In genomic region chr11:85809881-85810280, GRCh38 we compare ENCODE assay signal across 8 cellular contexts. TPM values are rescaled to one million over a fixed set of nuclear protein-coding genes. Genes with fewer than 3 reads are reported as not detected.
DNase-seq lines count a peak whose midpoint lies in the region; ATAC-seq and TF ChIP-seq lines count a peak whose summit lies in the region.

No MANE protein-coding gene starts in this region.

- peak overlapping the region; percentile 82 for H3K4me3 Mint-ChIP-seq in activated naive CD8-positive, alpha-beta T cell treated with anti-CD3 and anti-CD28 coated beads, Interleukin-2, amount 50 U/mL, for 24 hours
- peak overlapping the region; percentile 92 to 99 (median 94) for H3K4me3 Mint-ChIP-seq in immature natural killer cell
- peak overlapping the region; percentile 84 for H3K4me3 Mint-ChIP-seq in stimulated activated naive CD8-positive, alpha-beta T cell treated with anti-CD3 and anti-CD28 coated beads, Interleukin-15, Interleukin-2, amounts not matched to agents 100 ng/mL and 50 ng/mL, for 24 hours

- H3K27ac ChIP-seq in RWPE1, result no peak overlapping the region

- TF ChIP-seq CTCF in BJ (IDR thresholded peaks at IDR 0.05; ENCODE audit: insufficient read depth, low read depth, low read length) (peak; percentile 43), RWPE1 (conservative IDR thresholded peaks at IDR 0.05; ENCODE audit: low read depth) (no peak)

- H3K27ac Mint-ChIP-seq in activated naive CD8-positive, alpha-beta T cell treated with anti-CD3 and anti-CD28 coated beads, Interleukin-2, amount 50 U/mL, for 24 hours, result peak overlapping the region; percentile 56
- H3K27ac Mint-ChIP-seq in immature natural killer cell, result peak overlapping the region; percentile 89 to 99 (median 94)
- peak overlapping the region; percentile 38 for H3K27ac Mint-ChIP-seq in stimulated activated naive CD8-positive, alpha-beta T cell treated with anti-CD3 and anti-CD28 coated beads, Interleukin-15, Interleukin-2, amounts not matched to agents 100 ng/mL and 50 ng/mL, for 24 hours

- peak overlapping the region; percentile 55 for H3K4me3 ChIP-seq in BJ (ENCODE audit: low read depth, low read length)

- H3K4me1 Mint-ChIP-seq in activated naive CD8-positive, alpha-beta T cell treated with anti-CD3 and anti-CD28 coated beads, Interleukin-2, amount 50 U/mL, for 24 hours, result peaks cover 28% of the 10 kb centered on the region
- H3K4me1 Mint-ChIP-seq in immature natural killer cell, result peaks cover 53 to 59% of the 10 kb centered on the region in 2 donors
- H3K4me1 Mint-ChIP-seq in stimulated activated naive CD8-positive, alpha-beta T cell treated with anti-CD3 and anti-CD28 coated beads, Interleukin-15, Interleukin-2, amounts not matched to agents 100 ng/mL and 50 ng/mL, for 24 hours (ENCODE audit: low read depth), result peaks cover 29% of the 10 kb centered on the region

- POLR2A ChIA-PET in BJ (lab: Charles Lee), result no interaction called here
- POLR2A ChIA-PET in RWPE1 (lab: Yijun Ruan, JAX; ENCODE audit: low non-redundant PET), result no interaction called here

- no peaks in the 10 kb centered on the region for H3K9me3 Mint-ChIP-seq in activated naive CD8-positive, alpha-beta T cell treated with anti-CD3 and anti-CD28 coated beads, Interleukin-2, amount 50 U/mL, for 24 hours
- H3K9me3 Mint-ChIP-seq in immature natural killer cell, result no peaks in the 10 kb centered on the region
- no peaks in the 10 kb centered on the region for H3K9me3 Mint-ChIP-seq in stimulated activated naive CD8-positive, alpha-beta T cell treated with anti-CD3 and anti-CD28 coated beads, Interleukin-15, Interleukin-2, amounts not matched to agents 100 ng/mL and 50 ng/mL, for 24 hours

- peak; percentile 41 for ATAC-seq in activated naive CD8-positive, alpha-beta T cell treated with anti-CD3 and anti-CD28 coated beads, Interleukin-2, amount 50 U/mL, for 24 hours

- CTCF ChIA-PET in BJ (lab: Yijun Ruan, JAX) (interaction anchor here (0.7 to 1.7 kb wide), 7 partner anchors 13 to 115 kb away, joined by 3 to 4 read pairs (median 3); no protein-coding TSS in a partner anchor), RWPE1 (lab: Yijun Ruan, JAX) (interaction anchor here (0.6 kb wide), 1 partner anchor 145 kb away, joined by 4 read pairs; the partner anchor contains the start of gene CREBZF)

- no peak for DNase-seq in BJ (ENCODE audit: low read depth)
- DNase-seq in HuH-7.5 (ENCODE audit: low spot score), result peak; percentile 17
- DNase-seq in activated naive CD8-positive, alpha-beta T cell treated with anti-CD3 and anti-CD28 coated beads, Interleukin-2, amount 50 U/mL, for 24 hours, result peak; percentile 37
- DNase-seq in immature natural killer cell, result peak in 2 of 3 donors; percentile 20 to 35
- DNase-seq in RWPE1 (ENCODE audit: low spot score), result no peak
- DNase-seq in NCI-H2196 treated with DMSO at 0.1 percent for 48 hours (lab: John Stamatoyannopoulos, UW; ENCODE audit: unreplicated experiment), result no peak
- DNase-seq in SHP77 treated with DMSO at 0.1 percent for 48 hours (lab: John Stamatoyannopoulos, UW), result no peak

- H3K27me3 Mint-ChIP-seq in activated naive CD8-positive, alpha-beta T cell treated with anti-CD3 and anti-CD28 coated beads, Interleukin-2, amount 50 U/mL, for 24 hours, result peaks cover 7% of the 10 kb centered on the region
- H3K27me3 Mint-ChIP-seq in immature natural killer cell (ENCODE audit: low read depth in 3 of 3), result peaks cover 2 to 8% (median 7%) of the 10 kb centered on the region in 3 donors
- peaks cover 18% of the 10 kb centered on the region for H3K27me3 Mint-ChIP-seq in stimulated activated naive CD8-positive, alpha-beta T cell treated with anti-CD3 and anti-CD28 coated beads, Interleukin-15, Interleukin-2, amounts not matched to agents 100 ng/mL and 50 ng/mL, for 24 hours

- H3K36me3 ChIP-seq in BJ (ENCODE audit: control insufficient read depth, insufficient read depth, low read length), result no peaks in the 10 kb centered on the region

- H3K27me3 ChIP-seq in BJ (ENCODE audit: control insufficient read depth, insufficient read depth, low read length), result no peaks in the 10 kb centered on the region

- H3K36me3 Mint-ChIP-seq in activated naive CD8-positive, alpha-beta T cell treated with anti-CD3 and anti-CD28 coated beads, Interleukin-2, amount 50 U/mL, for 24 hours (ENCODE audit: low read depth), result no peaks in the 10 kb centered on the region
- H3K36me3 Mint-ChIP-seq in immature natural killer cell, result no peaks in the 10 kb centered on the region
- no peaks in the 10 kb centered on the region for H3K36me3 Mint-ChIP-seq in stimulated activated naive CD8-positive, alpha-beta T cell treated with anti-CD3 and anti-CD28 coated beads, Interleukin-15, Interleukin-2, amounts not matched to agents 100 ng/mL and 50 ng/mL, for 24 hours (ENCODE audit: low read depth)

RNA-seq across cellular contexts. Expression of gene SYTL2, which starts 1.1 kb away (rescaled TPM):
- polyA plus RNA-seq in BJ (2011; rRNA removed), result 43.5 and 70.9 TPM in 2 replicates
- 23.2 and 28.6 TPM in 2 replicates for polyA minus RNA-seq in BJ (2011; rRNA and poly(A)+ RNA removed)
- polyA plus RNA-seq in immature natural killer cell, result 10 to 100 TPM; 26.1 to 67.0 (median 33.3) TPM

RNA-seq across cellular contexts. Expression of gene CCDC83, which starts 45.3 kb away (rescaled TPM):
- polyA plus RNA-seq in BJ (2011; rRNA removed) (not detected in 2 replicates), immature natural killer cell (not detected)
- polyA minus RNA-seq in BJ (2011; rRNA and poly(A)+ RNA removed), result not detected in 2 replicates

Comparison
In these comparisons a context has a peak if more than half of its experiments do, and no peak if none do; other contexts are left out.
1. DNase-seq: peak in HuH-7.5 (single experiment), activated naive CD8-positive, alpha-beta T cell treated with anti-CD3 and anti-CD28 coated beads, Interleukin-2, amount 50 U/mL, for 24 hours (single experiment) and immature natural killer cell (2 of 3); none in BJ (single experiment), RWPE1 (single experiment), NCI-H2196 treated with DMSO at 0.1 percent for 48 hours (single experiment) and SHP77 treated with DMSO at 0.1 percent for 48 hours (single experiment).
2. H3K27ac Mint-ChIP-seq: peak in every context shown above with its lines; median percentile 94 in immature natural killer cell; 56 in activated naive CD8-positive, alpha-beta T cell treated with anti-CD3 and anti-CD28 coated beads, Interleukin-2, amount 50 U/mL, for 24 hours; 38 in stimulated activated naive CD8-positive, alpha-beta T cell treated with anti-CD3 and anti-CD28 coated beads, Interleukin-15, Interleukin-2, amounts not matched to agents 100 ng/mL and 50 ng/mL, for 24 hours.
3. Peak in every context shown above with its lines, with median percentiles within 50 percentile points of each other: H3K4me3 Mint-ChIP-seq.